In the genomic region with DNA sequence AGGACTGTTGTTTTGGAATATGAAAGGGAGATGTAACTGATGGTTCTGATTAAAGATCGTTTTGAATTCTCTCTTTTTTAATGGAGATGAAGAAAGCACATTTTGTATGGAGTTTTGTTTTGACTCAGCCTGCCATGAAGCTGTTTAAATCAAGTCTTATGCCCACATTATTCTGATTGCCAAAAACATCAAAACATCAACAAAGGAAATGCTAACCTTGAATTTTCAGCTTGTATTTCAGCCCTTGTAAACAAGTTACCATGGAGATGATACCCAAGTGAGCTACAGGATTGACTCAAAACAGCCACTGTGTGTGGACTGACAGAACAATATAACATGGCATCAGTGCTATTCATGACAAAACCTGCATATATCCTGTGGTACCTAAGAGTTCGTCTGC, we compare ENCODE assay signal across 17 cellular contexts.
DNase-seq lines count a peak whose midpoint lies in the region; ATAC-seq and TF ChIP-seq lines count a peak whose summit lies in the region.
"Had no signal": no experiment of that assay in that cellular context is flagged by ENCODE, and none has a peak within 500 bp of the region (broad histone marks: within the 10 kb centered on the region; RNA-seq: fewer than 3 reads in every experiment).

No MANE protein-coding gene starts in this region.

- H3K9me3 Mint-ChIP-seq in H9 (peaks cover 0 to 2% of the 10 kb centered on the region in 2 experiments; a peak in 1 of 5 replicates), neural progenitor cell (no peaks in the 10 kb centered on the region)

- DNase-seq in H9 (no peak), globus pallidus (ENCODE audit: low spot score) (peak; percentile 6), neural progenitor cell (ENCODE audit: low spot score) (no peak), thyroid gland (no peak), DMS53 treated with DMSO at 0.1 percent for 48 hours (lab: John Stamatoyannopoulos, UW; ENCODE audit: unreplicated experiment) (no peak), HT-29 (ENCODE audit: low spot score) (no peak)
- DNase-seq: 8988T; CD4-positive, alpha-beta memory T cell; DMS 273 treated with DMSO at 0.1 percent for 48 hours; DMS53; HCEC 1CT; KBM-7 had no signal

- H3K27ac Mint-ChIP-seq in H9 (no peak overlapping the region), neural progenitor cell (peak overlapping the region; percentile 68)
- H3K27ac Mint-ChIP-seq: CD14-positive monocyte; CD4-positive, alpha-beta memory T cell; IgD-negative memory B cell had no signal

- H3K4me1 ChIP-seq in H9 (ENCODE audit: insufficient read depth, low read length) (no peaks in the 10 kb centered on the region; the same call in 1 of the 2 replicates), neural progenitor cell (peaks cover 17% of the 10 kb centered on the region), thyroid gland (no peaks in the 10 kb centered on the region)
- H3K4me1 ChIP-seq: BLaER1 had no signal

- no peak overlapping the region for H3K9ac ChIP-seq in H9 (ENCODE audit: extremely low read depth, insufficient read length, low read length)
- H3K9ac ChIP-seq in neural progenitor cell, result no peak overlapping the region
- H3K9ac ChIP-seq: BLaER1 had no signal

- no peaks in the 10 kb centered on the region for H3K9me3 ChIP-seq in H9 (ENCODE audit: control insufficient read depth, low read depth, low read length)
- H3K9me3 ChIP-seq in neural progenitor cell (ENCODE audit: low read depth), result no peaks in the 10 kb centered on the region
- no peaks in the 10 kb centered on the region for H3K9me3 ChIP-seq in thyroid gland
- H3K9me3 ChIP-seq: BLaER1 had no signal

- H2BK15ac ChIP-seq in H9 (ENCODE audit: low read depth, low read length), result no peak overlapping the region

- H3F3A ChIP-seq in neural progenitor cell (ENCODE audit: low read depth), result no peaks in the 10 kb centered on the region

- no peaks in the 10 kb centered on the region for H3K36me3 ChIP-seq in neural progenitor cell
- H3K36me3 ChIP-seq in thyroid gland, result no peaks in the 10 kb centered on the region
- H3K36me3 ChIP-seq: BLaER1 had no signal

- H3K4me2 ChIP-seq in H9 (ENCODE audit: insufficient read depth, insufficient read length, low read length) (no peak overlapping the region), neural progenitor cell (no peak overlapping the region)
- H3K4me2 ChIP-seq: BLaER1 had no signal

- H4K20me1 ChIP-seq in H9 (ENCODE audit: control insufficient read depth, insufficient read depth, insufficient read length) (no peaks in the 10 kb centered on the region), neural progenitor cell (ENCODE audit: low read depth) (no peaks in the 10 kb centered on the region)
- H4K20me1 ChIP-seq: BLaER1 had no signal

- H3K4me3 ChIP-seq in neural progenitor cell (no peak overlapping the region), thyroid gland (replicated peaks in 1 of 3) (no peak overlapping the region)
- H3K4me3 ChIP-seq: BLaER1 had no signal

- H3K4me1 Mint-ChIP-seq in H9, result peaks cover 7 to 17% of the 10 kb centered on the region in 2 experiments
- peaks cover 38% of the 10 kb centered on the region for H3K4me1 Mint-ChIP-seq in neural progenitor cell
- H3K4me1 Mint-ChIP-seq: CD14-positive monocyte; CD4-positive, alpha-beta memory T cell; IgD-negative memory B cell had no signal

- intact Hi-C loops in thyroid gland (cut with DNase I), result no loop called here

- no peaks in the 10 kb centered on the region for H3K79me2 ChIP-seq in H9 (ENCODE audit: insufficient read depth, low read length)
- H3K79me2 ChIP-seq in neural progenitor cell (ENCODE audit: low read depth), result no peaks in the 10 kb centered on the region

- H3K4ac ChIP-seq in H9 (ENCODE audit: low read depth, low read length), result no peak overlapping the region

- H3K27me3 ChIP-seq in H9 (ENCODE audit: insufficient read depth, low read length) (no peaks in the 10 kb centered on the region), neural progenitor cell (no peaks in the 10 kb centered on the region), thyroid gland (no peaks in the 10 kb centered on the region)
- H3K27me3 ChIP-seq: BLaER1 had no signal

- no peak overlapping the region for H2BK12ac ChIP-seq in H9 (ENCODE audit: insufficient read length, low read depth, low read length)

- no peak overlapping the region for H3K23ac ChIP-seq in H9 (ENCODE audit: insufficient read length, low read depth, low read length)

- no peak for TF ChIP-seq CTCF in H9 (conservative IDR thresholded peaks at IDR 0.05)
- TF ChIP-seq CTCF in neural progenitor cell (IDR thresholded peaks at IDR 0.05), result no peak
- no peak for TF ChIP-seq CTCF in thyroid gland (IDR thresholded peaks at IDR 0.05)

- H2AK5ac ChIP-seq in H9 (ENCODE audit: insufficient read length, low read length), result no peak overlapping the region

- no peak overlapping the region for H4K91ac ChIP-seq in H9 (ENCODE audit: insufficient read length, low read depth, low read length)

- no peak for TF ChIP-seq POLR2A in thyroid gland (IDR thresholded peaks at IDR 0.05)

- H3K36me3 Mint-ChIP-seq in H9 (ENCODE audit: insufficient read depth in 1 of 3, low read depth in 3 of 3) (no peaks in the 10 kb centered on the region), neural progenitor cell (no peaks in the 10 kb centered on the region)
- H3K36me3 Mint-ChIP-seq: CD14-positive monocyte; CD4-positive, alpha-beta memory T cell; IgD-negative memory B cell had no signal

- no CpG with 5 or more reads among the region's 2 CpGs for WGBS in H9 (ENCODE audit: extremely low coverage, insufficient read length, low lambda C conversion rate)
- 75 to 85% methylated on average over 2 of the region's 2 CpGs for WGBS in thyroid gland, 2 donors

- H3K27ac ChIP-seq in H9 (ENCODE audit: insufficient read length, low read depth, low read length), result no peak overlapping the region
- H3K27ac ChIP-seq in neural progenitor cell, result no peak overlapping the region
- H3K27ac ChIP-seq in thyroid gland, result no peak overlapping the region
- H3K27ac ChIP-seq: BLaER1 had no signal

- no peak overlapping the region for H3K56ac ChIP-seq in H9 (ENCODE audit: insufficient read length, low read depth, low read length)

- H2BK120ac ChIP-seq in H9 (ENCODE audit: low read depth, low read length, poor library complexity, severe bottlenecking), result peak overlapping the region; percentile 36

- H3K27me3 Mint-ChIP-seq in H9 (ENCODE audit: low read depth) (no peaks in the 10 kb centered on the region), neural progenitor cell (ENCODE audit: insufficient read depth, low read depth) (no peaks in the 10 kb centered on the region)
- H3K27me3 Mint-ChIP-seq: CD4-positive, alpha-beta memory T cell; IgD-negative memory B cell had no signal

- no peak overlapping the region for H3K4me3 Mint-ChIP-seq in H9
- no peak overlapping the region for H3K4me3 Mint-ChIP-seq in neural progenitor cell
- H3K4me3 Mint-ChIP-seq: CD14-positive monocyte; CD4-positive, alpha-beta memory T cell; IgD-negative memory B cell had no signal

- no peak overlapping the region for H3T11ph ChIP-seq in H9 (ENCODE audit: low read length)

- no peak overlapping the region for H3K18ac ChIP-seq in H9 (ENCODE audit: insufficient read length, low read depth, low read length)

- no peaks in the 10 kb centered on the region for H3K79me1 ChIP-seq in H9 (ENCODE audit: insufficient read depth, low read depth, low read length, poor library complexity, severe bottlenecking)

- no peak overlapping the region for H4K5ac ChIP-seq in H9 (ENCODE audit: insufficient read length, low read depth, low read length)

- no peak for ATAC-seq in GM19023 (IDR thresholded peaks at IDR 0.05; ENCODE audit: unreplicated experiment)
- ATAC-seq: HepG2 had no signal

- no peak overlapping the region for H3K14ac ChIP-seq in H9 (ENCODE audit: insufficient read depth, low read length)

- H2BK5ac ChIP-seq in H9 (ENCODE audit: insufficient read length, low read length), result no peak overlapping the region

- no peak overlapping the region for H2BK20ac ChIP-seq in H9 (ENCODE audit: low read depth, low read length, poor library complexity, severe bottlenecking)

- no peak overlapping the region for H2AFZ ChIP-seq in H9 (ENCODE audit: low read length)
- H2AFZ ChIP-seq in neural progenitor cell (replicated peaks), result no peak overlapping the region

- no peaks in the 10 kb centered on the region for H3K23me2 ChIP-seq in H9 (ENCODE audit: insufficient read length, low read depth, low read length, poor library complexity, severe bottlenecking)

- H4K8ac ChIP-seq in H9 (replicated peaks; ENCODE audit: insufficient read length, low read depth, low read length), result no peak overlapping the region
